ENCODE assay signal across 8 cellular contexts in the genomic region with DNA sequence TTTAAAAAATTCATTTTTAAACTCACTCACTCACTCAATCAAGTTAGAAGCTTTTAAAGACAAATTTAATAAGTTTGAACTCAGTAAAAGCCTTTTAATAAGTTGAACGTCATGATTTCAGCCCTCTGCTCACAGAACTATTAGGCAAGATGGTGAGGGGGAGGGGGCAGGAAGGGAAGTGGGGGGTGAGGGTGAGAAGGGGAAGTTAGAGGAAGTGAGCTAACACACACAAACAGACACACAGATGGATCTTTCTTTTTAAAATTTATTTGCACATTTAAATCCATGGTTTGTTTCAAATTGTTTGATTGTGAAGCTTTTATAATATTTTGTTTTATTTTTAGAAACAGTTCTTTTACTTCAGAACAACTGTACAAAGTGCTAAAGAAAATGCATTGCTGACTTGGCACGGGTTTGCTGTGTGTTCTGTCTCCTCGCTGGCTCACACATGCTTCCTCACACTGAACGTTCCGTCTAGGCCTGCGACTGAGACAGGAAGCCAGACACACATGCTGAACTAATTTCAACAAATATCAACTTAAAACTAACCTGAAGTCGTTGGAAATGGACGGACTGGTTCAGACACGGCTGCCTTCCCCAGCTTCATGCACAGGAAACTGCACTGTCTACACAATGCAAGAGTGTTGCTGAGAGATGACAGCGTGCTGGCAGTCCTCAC. TPM values are rescaled to one million over a fixed set of nuclear protein-coding genes. Genes with fewer than 3 reads are reported as not detected.
A peak's percentile ranks its signal among the peaks of the same experiment; 100 is the strongest.
DNase-seq lines count a peak whose midpoint lies in the region; ATAC-seq and TF ChIP-seq lines count a peak whose summit lies in the region.

No MANE protein-coding gene starts in this region.

- H3K27ac Mint-ChIP-seq in naive B cell: peak overlapping the region; percentile 91 to 99 (median 97)

- no peak for TF ChIP-seq CTCF in HFF-Myc (IDR thresholded peaks at IDR 0.05; ENCODE audit: low read depth, low read length, missing control alignments)
- TF ChIP-seq CTCF in VCaP (conservative IDR thresholded peaks at IDR 0.05): no peak
- no peak for TF ChIP-seq CTCF in dorsolateral prefrontal cortex (IDR thresholded peaks at IDR 0.05 in 54 of 56, conservative IDR thresholded peaks at IDR 0.05 in 2 of 56; ENCODE audit: low read depth in 1 of 56, partially characterized antibody in 56 of 56)

- ATAC-seq in naive B cell (ENCODE audit: low read depth in 2 of 2) (peak; percentile 82), GM18505 (IDR thresholded peaks at IDR 0.05; ENCODE audit: unreplicated experiment) (no peak), SK-N-SH treated with all-trans-retinoic acid at 6 μM for 48 hours (no peak), HG03139 (IDR thresholded peaks at IDR 0.05; ENCODE audit: unreplicated experiment) (no peak), GM19467 (IDR thresholded peaks at IDR 0.05; ENCODE audit: unreplicated experiment) (no peak)

- TF ChIP-seq POLR2A in GM18505 (IDR thresholded peaks at IDR 0.05; ENCODE audit: borderline replicate concordance, extremely low read depth, insufficient read depth, insufficient read length): no peak

- peaks cover 16 to 20% of the 10 kb centered on the region in 2 donors for H3K36me3 Mint-ChIP-seq in naive B cell

- H3K27me3 Mint-ChIP-seq in naive B cell: peaks cover 0 to 5% (median 4%) of the 10 kb centered on the region in 3 donors

- H3K27me3 ChIP-seq in dorsolateral prefrontal cortex: peaks cover 0 to 8% (median 0%) of the 10 kb centered on the region in 45 donors

- peak overlapping the region; percentile 62 for H3K27ac ChIP-seq in VCaP
- H3K27ac ChIP-seq in dorsolateral prefrontal cortex: peak overlapping the region in 42 of 59 donors; percentile 4 to 72 (median 50)

- intact Hi-C loops in dorsolateral prefrontal cortex (cut with DNase I): no loop called here

- peaks cover 1 to 22% (median 13%) of the 10 kb centered on the region in 7 donors for H3K9me3 Mint-ChIP-seq in naive B cell

- peaks cover 25 to 50% (median 34%) of the 10 kb centered on the region in 3 donors for H3K4me1 Mint-ChIP-seq in naive B cell

- peak overlapping the region; percentile 74 to 92 (median 88) for H3K4me3 Mint-ChIP-seq in naive B cell

- DNase-seq in HFF-Myc (ENCODE audit: extremely low read depth, low read depth): peak; percentile 50
- DNase-seq in dorsolateral prefrontal cortex: peak in 4 of 10 donors; percentile 7 to 37 (median 27)
- DNase-seq in naive B cell: peak; percentile 72

- H3K4me3 ChIP-seq in HFF-Myc (replicated peaks; ENCODE audit: low read depth, low read length) (no peak overlapping the region), dorsolateral prefrontal cortex (peak overlapping the region in 2 of 59 donors; percentile 26 to 30)

TF ChIP-seq in SK-N-SH treated with all-trans-retinoic acid at 6 μM for 48 hours, 23 proteins besides CTCF, POLR2A, EP300 and RAD21:
- TF ChIP-seq TOX (CRISPR knock-in tag; IDR thresholded peaks at IDR 0.05; ENCODE audit: borderline replicate concordance) (no peak), ZFP3 (CRISPR knock-in tag; IDR thresholded peaks at IDR 0.05) (no peak), SNAI2 (CRISPR knock-in tag; IDR thresholded peaks at IDR 0.05) (no peak), TCF4 (CRISPR knock-in tag; IDR thresholded peaks at IDR 0.05; ENCODE audit: borderline replicate concordance) (no peak)
TF ChIP-seq in SK-N-SH treated with all-trans-retinoic acid at 6 μM for 48 hours: peak in this region for 0.

RNA-seq across cellular contexts. Expression of gene ZBP1, which starts 7.9 kb away (rescaled TPM):
- 1 to 10 TPM in 11 of 120 experiments, under 1 TPM in 22, not detected in 87; 0.20 to 2.4 (median 0.79) TPM for total RNA-seq in dorsolateral prefrontal cortex
- polyA plus RNA-seq in naive B cell (ENCODE audit: low read depth in 6 of 6): 10 to 100 TPM in 5 of 6 donors, 1 to 10 TPM in 1; 7.6 to 24.1 (median 15.5) TPM

Comparison
In these comparisons a context has a peak if more than half of its experiments do, and no peak if none do; other contexts are left out.
1. ATAC-seq: peak in naive B cell (2 of 2); none in GM18505 (single experiment), SK-N-SH treated with all-trans-retinoic acid at 6 μM for 48 hours (single experiment), HG03139 (single experiment) and GM19467 (single experiment).